Comparison of ENCODE assay signal across 2 cellular contexts in genomic region chr22:42508975-42509364, GRCh38.
TF ChIP-seq lines count a peak whose summit lies in the region.

No MANE protein-coding gene starts in this region.

TF ChIP-seq in H1, 55 proteins besides CTCF, POLR2A, EP300 and RAD21:
- peak; percentile 71 for TF ChIP-seq POLR2AphosphoS5 (IDR thresholded peaks at IDR 0.05; ENCODE audit: low read depth, low read length)

TF ChIP-seq in HepG2, 621 proteins besides CTCF, POLR2A, EP300 and RAD21:
- TF ChIP-seq AGO1 (IDR thresholded peaks at IDR 0.05; ENCODE audit: low read depth, low read length, poor library complexity, severe bottlenecking) = peak; percentile 81
